Comparison of ENCODE assay signal across 26 cellular contexts in the genomic region with DNA sequence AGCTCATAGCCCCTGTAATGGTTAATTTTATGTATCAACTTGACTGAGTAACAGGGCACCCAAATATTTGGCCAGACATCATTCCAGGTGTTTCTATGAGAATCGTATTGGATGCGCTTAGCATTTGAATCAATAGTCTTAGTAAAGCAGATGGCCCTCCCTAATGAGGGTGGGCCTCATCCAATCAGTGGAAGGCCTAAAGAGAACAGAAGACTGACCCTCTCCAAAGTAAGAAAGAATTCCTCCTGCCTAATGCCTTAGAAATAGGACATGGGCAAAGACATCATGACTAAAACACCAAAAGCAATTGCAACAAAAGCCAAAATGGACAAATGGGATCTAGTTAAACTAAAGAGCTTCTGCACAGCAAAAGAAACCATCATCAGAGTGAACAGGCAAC.
"Had no signal": no experiment of that assay in that cellular context is flagged by ENCODE, and none has a peak within 500 bp of the region (broad histone marks: within the 10 kb centered on the region; RNA-seq: fewer than 3 reads in every experiment).

No MANE protein-coding gene starts in this region.

- H3K4me3 ChIP-seq: colonic mucosa, coronary artery, dorsolateral prefrontal cortex, esophagus muscularis mucosa, esophagus squamous epithelium, gastrocnemius medialis, gastroesophageal sphincter, heart left ventricle, heart right ventricle had no signal

- H3K4me1 ChIP-seq: colonic mucosa, esophagus muscularis mucosa, esophagus squamous epithelium, foreskin keratinocyte, gastrocnemius medialis, gastroesophageal sphincter, heart left ventricle, heart right ventricle had no signal

- H3K27me3 ChIP-seq: colonic mucosa, dorsolateral prefrontal cortex, esophagus muscularis mucosa, esophagus squamous epithelium, foreskin keratinocyte, gastrocnemius medialis, gastroesophageal sphincter, heart right ventricle had no signal

- DNase-seq: colonic mucosa; cortex of kidney; dermis blood vessel endothelial cell; dorsolateral prefrontal cortex; effector CD4-positive, alpha-beta T cell; effector CD8-positive, alpha-beta T cell; effector memory CD4-positive, alpha-beta T cell; effector memory CD8-positive, alpha-beta T cell; endodermal cell; erythroblast; esophagus squamous epithelium; foreskin fibroblast; foreskin keratinocyte; foreskin melanocyte; gastrocnemius medialis; glutamatergic neuron; head of caudate nucleus; heart left ventricle; heart right ventricle had no signal

- H3K27ac ChIP-seq: colonic mucosa, coronary artery, dorsolateral prefrontal cortex, epithelial cell of prostate, esophagus muscularis mucosa, esophagus squamous epithelium, foreskin keratinocyte, gastrocnemius medialis, gastroesophageal sphincter, heart left ventricle, heart right ventricle had no signal

- FAIRE-seq: endometrium, endothelial cell of umbilical vein had no signal

- H3K9me3 ChIP-seq: colonic mucosa, esophagus muscularis mucosa, esophagus squamous epithelium, gastrocnemius medialis, gastroesophageal sphincter had no signal

- ATAC-seq: effector memory CD8-positive, alpha-beta T cell; esophagus mucosa; foreskin keratinocyte; gastrocnemius medialis; gastroesophageal sphincter; heart left ventricle; heart right ventricle had no signal

- H3K36me3 ChIP-seq: colonic mucosa, esophagus muscularis mucosa, esophagus squamous epithelium, gastrocnemius medialis, gastroesophageal sphincter, heart left ventricle, heart right ventricle had no signal
